16 cellular contexts compared by ENCODE assay signal in the genomic region with DNA sequence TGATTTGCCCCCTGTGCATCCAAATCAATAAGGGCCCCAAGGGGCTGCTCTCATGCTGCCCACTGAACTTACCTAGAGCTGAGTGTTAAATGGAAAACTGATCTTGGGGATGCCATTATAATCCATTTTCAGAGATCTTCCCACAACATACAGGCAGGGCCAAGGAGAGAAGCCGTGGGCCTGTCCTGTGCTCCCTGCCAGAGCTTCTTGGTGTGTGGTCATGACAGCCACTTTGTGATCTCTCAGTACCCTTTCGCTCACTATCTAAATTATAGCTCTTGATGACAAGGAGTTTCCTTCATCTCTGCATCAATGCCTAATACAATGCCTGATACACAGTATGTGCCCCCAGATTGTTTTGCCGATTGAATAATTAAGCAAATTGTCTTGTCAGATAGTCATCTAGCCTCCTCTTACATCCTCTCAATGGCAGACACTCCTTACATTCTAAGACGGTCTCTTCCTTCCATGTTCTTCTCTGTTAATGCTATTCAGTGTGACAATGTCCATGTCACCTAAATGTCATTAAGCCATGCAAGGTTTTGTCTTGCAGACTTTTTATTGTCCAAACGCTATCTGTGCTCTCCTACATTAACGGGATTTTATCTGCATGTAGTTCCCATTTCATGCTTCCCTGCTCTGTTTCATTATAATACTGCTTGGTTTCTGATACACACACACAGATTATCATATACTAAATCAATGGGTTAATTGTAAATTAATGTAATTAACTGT. TPM values are rescaled to one million over a fixed set of nuclear protein-coding genes. Genes with fewer than 3 reads are reported as not detected.
"Had no signal": no experiment of that assay in that cellular context is flagged by ENCODE, and none has a peak within 500 bp of the region (broad histone marks: within the 10 kb centered on the region; RNA-seq: fewer than 3 reads in every experiment).

No MANE protein-coding gene starts in this region.

- DNase-seq: activated CD4-positive, alpha-beta T cell treated with anti-CD3 and anti-CD28 coated beads for 1 hour; activated CD4-positive, alpha-beta T cell treated with anti-CD3 and anti-CD28 coated beads, Interleukin-2, amount 50 U/mL, for 4 hours; activated naive CD4-positive, alpha-beta T cell; activated naive CD8-positive, alpha-beta T cell treated with anti-CD3 and anti-CD28 coated beads, Interleukin-2, amount 10 ng/mL, durations not matched to agents 7 days and 5 days; activated T-cell treated with anti-CD3 and anti-CD28 coated beads for 4 hours; effector memory CD8-positive, alpha-beta T cell; foreskin melanocyte; lower lobe of right lung; T-helper 9 cell; thyroid gland had no signal

- ATAC-seq: effector memory CD8-positive, alpha-beta T cell; lower lobe of right lung; stimulated activated effector memory CD8-positive, alpha-beta T cell treated with anti-CD3 and anti-CD28 coated beads, Interleukin-12 subunit alpha, Interleukin-12 subunit beta, amount 100 ng/mL, for 72 hours had no signal

- H3K36me3 Mint-ChIP-seq: activated naive CD8-positive, alpha-beta T cell treated with anti-CD3 and anti-CD28 coated beads, Interleukin-2, amount 10 ng/mL, durations not matched to agents 7 days and 5 days; stimulated activated effector memory CD8-positive, alpha-beta T cell treated with anti-CD3 and anti-CD28 coated beads, Interleukin-12 subunit alpha, Interleukin-12 subunit beta, amount 100 ng/mL, for 72 hours had no signal

- H3K27me3 ChIP-seq: thyroid gland had no signal

- H2AFZ ChIP-seq: parathyroid adenoma had no signal

- H3K4me3 ChIP-seq: lower lobe of right lung, thyroid gland had no signal

- FAIRE-seq: urothelium cell line had no signal

- H3K27me3 Mint-ChIP-seq: activated naive CD8-positive, alpha-beta T cell treated with anti-CD3 and anti-CD28 coated beads, Interleukin-2, amount 10 ng/mL, durations not matched to agents 7 days and 5 days; dendritic cell treated with granulocyte-macrophage colony-stimulating factor and Interleukin-4, amounts not matched to agents 40 ng/mL and 50 ng/mL, for 4 days had no signal

- H3K79me2 ChIP-seq: parathyroid adenoma had no signal

- H3K9ac ChIP-seq: parathyroid adenoma had no signal

- H3K4me1 Mint-ChIP-seq: activated naive CD8-positive, alpha-beta T cell treated with anti-CD3 and anti-CD28 coated beads, Interleukin-2, amount 10 ng/mL, durations not matched to agents 7 days and 5 days; stimulated activated effector memory CD8-positive, alpha-beta T cell treated with anti-CD3 and anti-CD28 coated beads, Interleukin-12 subunit alpha, Interleukin-12 subunit beta, amount 100 ng/mL, for 72 hours had no signal

- H3K4me3 Mint-ChIP-seq: activated naive CD8-positive, alpha-beta T cell treated with anti-CD3 and anti-CD28 coated beads, Interleukin-2, amount 10 ng/mL, durations not matched to agents 7 days and 5 days; dendritic cell treated with granulocyte-macrophage colony-stimulating factor and Interleukin-4, amounts not matched to agents 40 ng/mL and 50 ng/mL, for 4 days; effector memory CD8-positive, alpha-beta T cell; mesothelial cell of epicardium; stimulated activated effector memory CD8-positive, alpha-beta T cell treated with anti-CD3 and anti-CD28 coated beads, Interleukin-12 subunit alpha, Interleukin-12 subunit beta, amount 100 ng/mL, for 72 hours had no signal

- H3K4me1 ChIP-seq: lower lobe of right lung, parathyroid adenoma had no signal

- H3K27ac ChIP-seq: epithelial cell of prostate, lower lobe of right lung, parathyroid adenoma, thyroid gland had no signal

- H3K9me3 ChIP-seq: lower lobe of right lung, thyroid gland had no signal

- H3K9me3 Mint-ChIP-seq: activated naive CD8-positive, alpha-beta T cell treated with anti-CD3 and anti-CD28 coated beads, Interleukin-2, amount 10 ng/mL, durations not matched to agents 7 days and 5 days; dendritic cell treated with granulocyte-macrophage colony-stimulating factor and Interleukin-4, amounts not matched to agents 40 ng/mL and 50 ng/mL, for 4 days; effector memory CD8-positive, alpha-beta T cell; stimulated activated effector memory CD8-positive, alpha-beta T cell treated with anti-CD3 and anti-CD28 coated beads, Interleukin-12 subunit alpha, Interleukin-12 subunit beta, amount 100 ng/mL, for 72 hours had no signal

- H3K27ac Mint-ChIP-seq: activated naive CD8-positive, alpha-beta T cell treated with anti-CD3 and anti-CD28 coated beads, Interleukin-2, amount 10 ng/mL, durations not matched to agents 7 days and 5 days; dendritic cell treated with granulocyte-macrophage colony-stimulating factor and Interleukin-4, amounts not matched to agents 40 ng/mL and 50 ng/mL, for 4 days; effector memory CD8-positive, alpha-beta T cell; mesothelial cell of epicardium; stimulated activated effector memory CD8-positive, alpha-beta T cell treated with anti-CD3 and anti-CD28 coated beads, Interleukin-12 subunit alpha, Interleukin-12 subunit beta, amount 100 ng/mL, for 72 hours had no signal

- H3K36me3 ChIP-seq: lower lobe of right lung, thyroid gland had no signal

RNA-seq across cellular contexts. Expression of gene CSRNP3, which starts 5.9 kb away (rescaled TPM):
- total RNA-seq: activated naive CD8-positive, alpha-beta T cell treated with anti-CD3 and anti-CD28 coated beads, Interleukin-2, amount 10 ng/mL, durations not matched to agents 7 days and 5 days had no signal
